13 cellular contexts compared by ENCODE assay signal in the genomic region with DNA sequence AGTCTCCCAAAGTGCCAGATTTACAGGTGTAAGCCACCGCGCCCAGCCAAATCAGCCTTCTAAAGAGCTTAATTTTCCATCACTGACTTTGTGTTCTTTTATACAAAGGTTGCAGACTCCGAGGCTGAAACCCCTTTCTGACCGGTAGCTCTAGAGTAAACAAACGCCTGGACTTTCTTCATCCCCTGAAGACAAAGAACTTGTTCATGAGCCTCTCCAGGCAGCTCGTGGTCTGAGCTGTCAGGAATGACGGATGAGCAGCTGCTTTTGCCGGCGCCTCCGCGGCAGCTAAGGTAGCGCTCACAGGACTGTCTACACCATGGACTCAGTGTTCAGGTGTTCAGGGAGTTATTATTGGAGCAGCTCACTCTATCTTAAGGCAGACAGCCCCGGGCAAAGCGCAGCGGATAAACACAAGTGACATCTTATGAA.
DNase-seq lines count a peak whose midpoint lies in the region; ATAC-seq and TF ChIP-seq lines count a peak whose summit lies in the region.
"Had no signal": no experiment of that assay in that cellular context is flagged by ENCODE, and none has a peak within 500 bp of the region (broad histone marks: within the 10 kb centered on the region; RNA-seq: fewer than 3 reads in every experiment).

No MANE protein-coding gene starts in this region.

- H3K9me3 Mint-ChIP-seq in CD4-positive, alpha-beta T cell = peaks cover 12% of the 10 kb centered on the region
- no peaks in the 10 kb centered on the region for H3K9me3 Mint-ChIP-seq in natural killer cell treated with Interleukin-12 subunit alpha and Interleukin-12 subunit beta and Interleukin-15 and Interleukin-18, amount 100 ng/mL, for 72 hours
- peaks cover 12% of the 10 kb centered on the region for H3K9me3 Mint-ChIP-seq in activated T-helper 1 cell treated with anti-CD3 and anti-CD28 coated beads, Interleukin-12 subunit alpha, Interleukin-12 subunit beta, Interleukin-2, Interleukin-4 antibody, amounts not matched to agents 30 ng/mL and 10 ng/mL and 1 ng/mL, durations not matched to agents 14 hours and 24 hours and 36 hours
- H3K9me3 Mint-ChIP-seq: memory B cell had no signal

- POLR2A ChIA-PET in CD4-positive, alpha-beta T cell (lab: Charles Lee) = interaction anchor here (0.6 to 6.3 kb wide), 4 partner anchors 11 to 45 kb away, joined by 3 to 52 read pairs (median 4); no protein-coding TSS in a partner anchor

- H3K27ac ChIP-seq in CD4-positive, alpha-beta T cell (ENCODE audit: low read depth, low read length) = no peak overlapping the region

- H3K27me3 ChIP-seq in CD4-positive, alpha-beta T cell (ENCODE audit: control insufficient read depth, insufficient read depth, low read length) = no peaks in the 10 kb centered on the region

- H3K36me3 Mint-ChIP-seq in CD4-positive, alpha-beta T cell (ENCODE audit: low read depth) = no peaks in the 10 kb centered on the region
- H3K36me3 Mint-ChIP-seq in natural killer cell treated with Interleukin-12 subunit alpha and Interleukin-12 subunit beta and Interleukin-15 and Interleukin-18, amount 100 ng/mL, for 72 hours = no peaks in the 10 kb centered on the region
- H3K36me3 Mint-ChIP-seq in activated T-helper 1 cell treated with anti-CD3 and anti-CD28 coated beads, Interleukin-12 subunit alpha, Interleukin-12 subunit beta, Interleukin-2, Interleukin-4 antibody, amounts not matched to agents 30 ng/mL and 10 ng/mL and 1 ng/mL, durations not matched to agents 14 hours and 24 hours and 36 hours (ENCODE audit: low read depth) = peaks cover 2% of the 10 kb centered on the region
- H3K36me3 Mint-ChIP-seq: memory B cell had no signal

- H3K4me1 Mint-ChIP-seq in CD4-positive, alpha-beta T cell (ENCODE audit: low read depth) = peaks cover 51% of the 10 kb centered on the region
- H3K4me1 Mint-ChIP-seq in natural killer cell treated with Interleukin-12 subunit alpha and Interleukin-12 subunit beta and Interleukin-15 and Interleukin-18, amount 100 ng/mL, for 72 hours (ENCODE audit: low read depth in 2 of 2) = peaks cover 29 to 32% of the 10 kb centered on the region in 2 donors
- H3K4me1 Mint-ChIP-seq in activated T-helper 1 cell treated with anti-CD3 and anti-CD28 coated beads, Interleukin-12 subunit alpha, Interleukin-12 subunit beta, Interleukin-2, Interleukin-4 antibody, amounts not matched to agents 30 ng/mL and 10 ng/mL and 1 ng/mL, durations not matched to agents 14 hours and 24 hours and 36 hours (ENCODE audit: low read depth) = peaks cover 40% of the 10 kb centered on the region
- H3K4me1 Mint-ChIP-seq: memory B cell had no signal

- ATAC-seq in CD4-positive, alpha-beta T cell (ENCODE audit: poor library complexity) = no peak
- ATAC-seq in natural killer cell treated with Interleukin-12 subunit alpha and Interleukin-12 subunit beta and Interleukin-15 and Interleukin-18, amount 100 ng/mL, for 72 hours = no peak
- no peak for ATAC-seq in omental fat pad (ENCODE audit: low FRiP score)

- H3K4me3 Mint-ChIP-seq in CD4-positive, alpha-beta T cell = no peak overlapping the region
- no peak overlapping the region for H3K4me3 Mint-ChIP-seq in natural killer cell treated with Interleukin-12 subunit alpha and Interleukin-12 subunit beta and Interleukin-15 and Interleukin-18, amount 100 ng/mL, for 72 hours
- no peak overlapping the region for H3K4me3 Mint-ChIP-seq in activated T-helper 1 cell treated with anti-CD3 and anti-CD28 coated beads, Interleukin-12 subunit alpha, Interleukin-12 subunit beta, Interleukin-2, Interleukin-4 antibody, amounts not matched to agents 30 ng/mL and 10 ng/mL and 1 ng/mL, durations not matched to agents 14 hours and 24 hours and 36 hours
- H3K4me3 Mint-ChIP-seq: HFFc6; memory B cell; T-helper 1 cell treated with Interleukin-12 subunit alpha and Interleukin-12 subunit beta and Interleukin-4 antibody, amounts not matched to agents 30 μg/mL and 1 μg/mL, for 36 hours had no signal

- no peak for DNase-seq in CD4-positive, alpha-beta T cell
- peak; percentile 96 for DNase-seq in amniotic epithelial cell (ENCODE audit: low read depth)
- peak; percentile 84 for DNase-seq in left kidney (ENCODE audit: low read depth, low spot score)
- DNase-seq in natural killer cell treated with Interleukin-12 subunit alpha and Interleukin-12 subunit beta and Interleukin-15 and Interleukin-18, amount 100 ng/mL, for 72 hours (ENCODE audit: low spot score) = no peak
- DNase-seq in activated T-helper 1 cell treated with anti-CD3 and anti-CD28 coated beads, Interleukin-12 subunit alpha, Interleukin-12 subunit beta, Interleukin-2, Interleukin-4 antibody, amounts not matched to agents 30 ng/mL and 10 ng/mL and 1 ng/mL, durations not matched to agents 14 hours and 24 hours and 36 hours (ENCODE audit: low spot score) = no peak
- DNase-seq in omental fat pad (ENCODE audit: low spot score) = no peak
- no peak for DNase-seq in activated T-cell treated with anti-CD3 and anti-CD28 coated beads for 4 hours
- DNase-seq: erythroblast; HFFc6; stimulated activated CD4-positive, alpha-beta T cell treated with anti-CD3 and anti-CD28 coated beads, Interleukin-4, amount 100 ng/mL, for 24 hours had no signal

- CTCF ChIA-PET in CD4-positive, alpha-beta T cell (lab: Charles Lee) = no interaction called here

- intact Hi-C loops in CD4-positive, alpha-beta T cell (cut with DNase I, micrococcal nuclease) = loop anchor here in 1 of 2 experiments (5.0 kb wide), 2 partner anchors 42 to 192 kb away; a partner anchor contains a TSS
- intact Hi-C loops in activated T-helper 1 cell treated with anti-CD3 and anti-CD28 coated beads, Interleukin-12 subunit alpha, Interleukin-12 subunit beta, Interleukin-2, Interleukin-4 antibody, amounts not matched to agents 30 ng/mL and 10 ng/mL and 1 ng/mL, durations not matched to agents 14 hours and 24 hours and 36 hours (cut with micrococcal nuclease) = no loop called here

- no peak for TF ChIP-seq CTCF in CD4-positive, alpha-beta T cell (IDR thresholded peaks at IDR 0.05)
- no peak for TF ChIP-seq CTCF in omental fat pad (IDR thresholded peaks at IDR 0.05)

- peak overlapping the region; percentile 34 for H3K27ac Mint-ChIP-seq in CD4-positive, alpha-beta T cell
- no peak overlapping the region for H3K27ac Mint-ChIP-seq in natural killer cell treated with Interleukin-12 subunit alpha and Interleukin-12 subunit beta and Interleukin-15 and Interleukin-18, amount 100 ng/mL, for 72 hours
- no peak overlapping the region for H3K27ac Mint-ChIP-seq in activated T-helper 1 cell treated with anti-CD3 and anti-CD28 coated beads, Interleukin-12 subunit alpha, Interleukin-12 subunit beta, Interleukin-2, Interleukin-4 antibody, amounts not matched to agents 30 ng/mL and 10 ng/mL and 1 ng/mL, durations not matched to agents 14 hours and 24 hours and 36 hours
- H3K27ac Mint-ChIP-seq: HFFc6; memory B cell; T-helper 1 cell treated with Interleukin-12 subunit alpha and Interleukin-12 subunit beta and Interleukin-4 antibody, amounts not matched to agents 30 μg/mL and 1 μg/mL, for 36 hours had no signal

- no peak for TF ChIP-seq RAD21 in Ishikawa (IDR thresholded peaks at IDR 0.05; ENCODE audit: low read depth)

- H3K9me3 ChIP-seq in CD4-positive, alpha-beta T cell (ENCODE audit: control insufficient read depth, low read length) = no peaks in the 10 kb centered on the region

- peaks cover 15% of the 10 kb centered on the region for H3K27me3 Mint-ChIP-seq in CD4-positive, alpha-beta T cell
- peaks cover 0 to 13% of the 10 kb centered on the region in 2 donors for H3K27me3 Mint-ChIP-seq in natural killer cell treated with Interleukin-12 subunit alpha and Interleukin-12 subunit beta and Interleukin-15 and Interleukin-18, amount 100 ng/mL, for 72 hours
- H3K27me3 Mint-ChIP-seq in activated T-helper 1 cell treated with anti-CD3 and anti-CD28 coated beads, Interleukin-12 subunit alpha, Interleukin-12 subunit beta, Interleukin-2, Interleukin-4 antibody, amounts not matched to agents 30 ng/mL and 10 ng/mL and 1 ng/mL, durations not matched to agents 14 hours and 24 hours and 36 hours (ENCODE audit: insufficient read depth) = peaks cover 20% of the 10 kb centered on the region

- TF ChIP-seq EP300 in Ishikawa (IDR thresholded peaks at IDR 0.05; ENCODE audit: borderline replicate concordance) = no peak

TF ChIP-seq in Ishikawa, 13 proteins besides CTCF, POLR2A, EP300 and RAD21:
- TF ChIP-seq, protein P1, sequence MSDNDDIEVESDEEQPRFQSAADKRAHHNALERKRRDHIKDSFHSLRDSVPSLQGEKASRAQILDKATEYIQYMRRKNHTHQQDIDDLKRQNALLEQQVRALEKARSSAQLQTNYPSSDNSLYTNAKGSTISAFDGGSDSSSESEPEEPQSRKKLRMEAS (IDR thresholded peaks at IDR 0.05) = 0 out of 2 replicates have a peak, but pooled peaks have one; percentile 13
- TF ChIP-seq, protein P2, sequence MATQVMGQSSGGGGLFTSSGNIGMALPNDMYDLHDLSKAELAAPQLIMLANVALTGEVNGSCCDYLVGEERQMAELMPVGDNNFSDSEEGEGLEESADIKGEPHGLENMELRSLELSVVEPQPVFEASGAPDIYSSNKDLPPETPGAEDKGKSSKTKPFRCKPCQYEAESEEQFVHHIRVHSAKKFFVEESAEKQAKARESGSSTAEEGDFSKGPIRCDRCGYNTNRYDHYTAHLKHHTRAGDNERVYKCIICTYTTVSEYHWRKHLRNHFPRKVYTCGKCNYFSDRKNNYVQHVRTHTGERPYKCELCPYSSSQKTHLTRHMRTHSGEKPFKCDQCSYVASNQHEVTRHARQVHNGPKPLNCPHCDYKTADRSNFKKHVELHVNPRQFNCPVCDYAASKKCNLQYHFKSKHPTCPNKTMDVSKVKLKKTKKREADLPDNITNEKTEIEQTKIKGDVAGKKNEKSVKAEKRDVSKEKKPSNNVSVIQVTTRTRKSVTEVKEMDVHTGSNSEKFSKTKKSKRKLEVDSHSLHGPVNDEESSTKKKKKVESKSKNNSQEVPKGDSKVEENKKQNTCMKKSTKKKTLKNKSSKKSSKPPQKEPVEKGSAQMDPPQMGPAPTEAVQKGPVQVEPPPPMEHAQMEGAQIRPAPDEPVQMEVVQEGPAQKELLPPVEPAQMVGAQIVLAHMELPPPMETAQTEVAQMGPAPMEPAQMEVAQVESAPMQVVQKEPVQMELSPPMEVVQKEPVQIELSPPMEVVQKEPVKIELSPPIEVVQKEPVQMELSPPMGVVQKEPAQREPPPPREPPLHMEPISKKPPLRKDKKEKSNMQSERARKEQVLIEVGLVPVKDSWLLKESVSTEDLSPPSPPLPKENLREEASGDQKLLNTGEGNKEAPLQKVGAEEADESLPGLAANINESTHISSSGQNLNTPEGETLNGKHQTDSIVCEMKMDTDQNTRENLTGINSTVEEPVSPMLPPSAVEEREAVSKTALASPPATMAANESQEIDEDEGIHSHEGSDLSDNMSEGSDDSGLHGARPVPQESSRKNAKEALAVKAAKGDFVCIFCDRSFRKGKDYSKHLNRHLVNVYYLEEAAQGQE (IDR thresholded peaks at IDR 0.05; ENCODE audit: low read depth) = no peak
TF ChIP-seq in Ishikawa: peak in this region for 1.

Comparison
In these comparisons a context has a peak if more than half of its experiments do, and no peak if none do; other contexts are left out.
1. DNase-seq: peak in amniotic epithelial cell (single experiment) and left kidney (single experiment); none in CD4-positive, alpha-beta T cell (0 of 10), natural killer cell treated with Interleukin-12 subunit alpha and Interleukin-12 subunit beta and Interleukin-15 and Interleukin-18, amount 100 ng/mL, for 72 hours (single experiment), activated T-helper 1 cell treated with anti-CD3 and anti-CD28 coated beads, Interleukin-12 subunit alpha, Interleukin-12 subunit beta, Interleukin-2, Interleukin-4 antibody, amounts not matched to agents 30 ng/mL and 10 ng/mL and 1 ng/mL, durations not matched to agents 14 hours and 24 hours and 36 hours (single experiment), omental fat pad (single experiment) and activated T-cell treated with anti-CD3 and anti-CD28 coated beads for 4 hours (single experiment).